2 cellular contexts compared by ENCODE assay signal in the genomic region with DNA sequence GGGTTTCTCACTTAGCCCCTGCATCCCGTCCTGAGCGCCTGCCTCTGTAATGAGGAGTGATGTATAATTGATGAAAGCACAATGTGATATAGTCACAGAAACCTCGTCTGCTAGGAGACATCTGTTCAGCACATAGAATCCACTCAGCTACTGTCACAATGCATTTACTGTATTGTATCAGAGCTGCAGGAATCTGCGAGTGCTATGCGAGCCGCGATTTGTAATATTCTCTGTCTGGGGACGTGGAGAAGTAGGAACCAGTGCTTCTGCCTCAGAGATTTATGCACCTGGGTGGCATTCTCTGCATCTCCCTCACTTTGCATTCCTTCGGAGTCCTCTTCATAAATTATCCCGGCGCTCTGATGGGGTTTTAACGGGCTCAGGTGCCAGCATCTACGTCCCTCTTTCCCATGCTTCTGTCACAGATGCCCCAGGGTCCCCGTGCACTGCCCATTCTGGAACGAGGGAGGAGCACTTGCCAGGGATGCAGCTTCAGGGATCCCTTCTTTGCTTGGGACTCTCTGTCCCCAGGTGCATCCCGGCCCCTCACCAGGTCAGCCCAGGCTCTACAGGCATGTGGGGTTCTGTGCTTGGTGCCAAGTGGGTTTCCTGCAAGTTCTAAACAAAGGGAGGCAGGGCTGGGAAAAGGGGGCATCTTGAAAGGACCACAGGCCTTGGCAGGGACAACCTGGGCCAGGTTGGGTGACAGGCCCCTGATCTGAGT.
TF ChIP-seq lines count a peak whose summit lies in the region.

No MANE protein-coding gene starts in this region.

TF ChIP-seq in SK-N-SH, 30 proteins besides CTCF, POLR2A, EP300 and RAD21 (continued from another document):
- TF ChIP-seq RCOR1 (IDR thresholded peaks at IDR 0.05; ENCODE audit: low read length) (peak; percentile 83; the same call in 1 of the 2 replicates), CHD2 (IDR thresholded peaks at IDR 0.05; ENCODE audit: low read length, partially characterized antibody) (peak; percentile 26)
TF ChIP-seq in SK-N-SH: peak in this region for 3.

TF ChIP-seq in SK-N-SH treated with all-trans-retinoic acid at 6 μM for 48 hours, 23 proteins besides CTCF, POLR2A, EP300 and RAD21:
- TF ChIP-seq, protein P1, sequence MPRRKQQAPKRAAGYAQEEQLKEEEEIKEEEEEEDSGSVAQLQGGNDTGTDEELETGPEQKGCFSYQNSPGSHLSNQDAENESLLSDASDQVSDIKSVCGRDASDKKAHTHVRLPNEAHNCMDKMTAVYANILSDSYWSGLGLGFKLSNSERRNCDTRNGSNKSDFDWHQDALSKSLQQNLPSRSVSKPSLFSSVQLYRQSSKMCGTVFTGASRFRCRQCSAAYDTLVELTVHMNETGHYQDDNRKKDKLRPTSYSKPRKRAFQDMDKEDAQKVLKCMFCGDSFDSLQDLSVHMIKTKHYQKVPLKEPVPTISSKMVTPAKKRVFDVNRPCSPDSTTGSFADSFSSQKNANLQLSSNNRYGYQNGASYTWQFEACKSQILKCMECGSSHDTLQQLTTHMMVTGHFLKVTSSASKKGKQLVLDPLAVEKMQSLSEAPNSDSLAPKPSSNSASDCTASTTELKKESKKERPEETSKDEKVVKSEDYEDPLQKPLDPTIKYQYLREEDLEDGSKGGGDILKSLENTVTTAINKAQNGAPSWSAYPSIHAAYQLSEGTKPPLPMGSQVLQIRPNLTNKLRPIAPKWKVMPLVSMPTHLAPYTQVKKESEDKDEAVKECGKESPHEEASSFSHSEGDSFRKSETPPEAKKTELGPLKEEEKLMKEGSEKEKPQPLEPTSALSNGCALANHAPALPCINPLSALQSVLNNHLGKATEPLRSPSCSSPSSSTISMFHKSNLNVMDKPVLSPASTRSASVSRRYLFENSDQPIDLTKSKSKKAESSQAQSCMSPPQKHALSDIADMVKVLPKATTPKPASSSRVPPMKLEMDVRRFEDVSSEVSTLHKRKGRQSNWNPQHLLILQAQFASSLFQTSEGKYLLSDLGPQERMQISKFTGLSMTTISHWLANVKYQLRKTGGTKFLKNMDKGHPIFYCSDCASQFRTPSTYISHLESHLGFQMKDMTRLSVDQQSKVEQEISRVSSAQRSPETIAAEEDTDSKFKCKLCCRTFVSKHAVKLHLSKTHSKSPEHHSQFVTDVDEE (CRISPR knock-in tag; IDR thresholded peaks at IDR 0.05), result no peak
- no peak for TF ChIP-seq ZFP3 (CRISPR knock-in tag; IDR thresholded peaks at IDR 0.05)
TF ChIP-seq in SK-N-SH treated with all-trans-retinoic acid at 6 μM for 48 hours: peak in this region for 0.
